Comparison of ENCODE assay signal across 8 cellular contexts in genomic region chr10:80924063-80924952, GRCh38.
DNase-seq lines count a peak whose midpoint lies in the region; ATAC-seq, FAIRE-seq and TF ChIP-seq lines count a peak whose summit lies in the region.

No MANE protein-coding gene starts in this region.

- dilution Hi-C loops in keratinocyte (cut with MboI; ENCODE audit: extremely low pct_ligation_motif_present, low sequenced_read_pairs), result no loop called here

- H3K27ac ChIP-seq in SK-N-SH (ENCODE audit: low read depth in 2 of 2, low read length in 1 of 2) (no peak overlapping the region), GM12878 (ENCODE audit: control insufficient read depth, insufficient read depth) (no peak overlapping the region), keratinocyte (ENCODE audit: control insufficient read depth, insufficient read depth, low read length) (no peak overlapping the region)

- ATAC-seq in SK-N-SH treated with all-trans-retinoic acid at 6 μM for 48 hours (no peak), GM21723 (IDR thresholded peaks at IDR 0.05; ENCODE audit: unreplicated experiment) (peak; percentile 62), GM12878 (peak; percentile 81)

- H3K4me3 ChIP-seq in SK-N-SH (ENCODE audit: low read depth in 2 of 2, low read length in 1 of 2) (peak overlapping the region in 1 of 2 experiments; percentile 24; a peak in 1 of 4 replicates), GM12878 (no peak overlapping the region), keratinocyte (ENCODE audit: control insufficient read depth in 2 of 3, extremely low read depth in 1 of 3, insufficient read depth in 2 of 3, low read depth in 1 of 3, low read length in 3 of 3) (no peak overlapping the region)

- H3K9me2 ChIP-seq in SK-N-SH, result no peaks in the 10 kb centered on the region

- POLR2A ChIA-PET in SK-N-SH (lab: Yijun Ruan, JAX) (no interaction called here), GM12878 (lab: Charles Lee) (interaction anchor here (0.6 kb wide), 1 partner anchor 453 kb away, joined by 3 read pairs; no protein-coding TSS in a partner anchor)

- no peaks in the 10 kb centered on the region for H3K4me1 ChIP-seq in SK-N-SH (ENCODE audit: control insufficient read depth in 1 of 2, insufficient read depth in 2 of 2, low read depth in 1 of 2, low read length in 1 of 2)
- H3K4me1 ChIP-seq in GM12878 (ENCODE audit: control insufficient read depth, insufficient read depth, low read length), result no peaks in the 10 kb centered on the region
- no peaks in the 10 kb centered on the region for H3K4me1 ChIP-seq in keratinocyte (ENCODE audit: control insufficient read depth, extremely low read depth, insufficient read depth, low read length)

- BruUV-seq in GM12878 (replicated peaks; lab: Mats Ljungman, UMichigan), result no TSS peak

- RAD21 ChIA-PET in GM12878 (lab: Charles Lee; ENCODE audit: unreplicated experiment), result interaction anchor here (0.6 to 3.8 kb wide), 15 partner anchors 11 to 480 kb away, joined by 3 to 30 read pairs (median 7); no protein-coding TSS in a partner anchor

- no peak overlapping the region for H3K4me2 ChIP-seq in SK-N-SH
- no peak overlapping the region for H3K4me2 ChIP-seq in GM12878 (ENCODE audit: control insufficient read depth, insufficient read depth)
- H3K4me2 ChIP-seq in keratinocyte (ENCODE audit: control insufficient read depth, extremely low read depth, insufficient read depth, low read depth, low read length), result no peak overlapping the region

- in situ Hi-C loops in GM12878 (cut with MboI), result loop anchor here (10.0 kb wide), 1 partner anchor 480 kb away; no protein-coding TSS in a partner anchor

- H2AFZ ChIP-seq in SK-N-SH (ENCODE audit: low read depth), result no peak overlapping the region
- no peak overlapping the region for H2AFZ ChIP-seq in GM12878 (ENCODE audit: control insufficient read depth, low read depth, low read length)
- H2AFZ ChIP-seq in keratinocyte (ENCODE audit: control insufficient read depth, low read length), result no peak overlapping the region

- intact Hi-C loops in GM12878 (cut with micrococcal nuclease; ENCODE audit: unreplicated experiment), result loop anchor here (1.0 to 5.0 kb wide), 7 partner anchors 69 to 542 kb away; no protein-coding TSS in a partner anchor

- FAIRE-seq in GM12878 (lab: Jason Lieb, UNC) (peak; percentile 91), keratinocyte (lab: Jason Lieb, UNC) (no peak)

- no peaks in the 10 kb centered on the region for H3K9me1 ChIP-seq in keratinocyte (ENCODE audit: control insufficient read depth, extremely low read depth, insufficient read depth, low read length)

- H3K9me3 ChIP-seq in SK-N-SH (no peaks in the 10 kb centered on the region), GM12878 (replicated peaks; ENCODE audit: control insufficient read depth, insufficient read depth, low read length) (no peaks in the 10 kb centered on the region), keratinocyte (ENCODE audit: control insufficient read depth, low read depth, low read length) (no peaks in the 10 kb centered on the region)

- no peak for TF ChIP-seq POLR2A in GM12878 (IDR thresholded peaks at IDR 0.05; ENCODE audit: low read depth, low read length)

- H3F3A ChIP-seq in SK-N-SH (replicated peaks; ENCODE audit: insufficient read depth), result no peaks in the 10 kb centered on the region

- SMC1A ChIA-PET in GM12878 (lab: Charles Lee; ENCODE audit: uncharacterized antibody, unreplicated experiment), result interaction anchor here (0.7 to 6.6 kb wide), 28 partner anchors 10 to 480 kb away, joined by 3 to 50 read pairs (median 4); no protein-coding TSS in a partner anchor

- H3K79me2 ChIP-seq in SK-N-SH (ENCODE audit: insufficient read depth), result no peaks in the 10 kb centered on the region
- no peaks in the 10 kb centered on the region for H3K79me2 ChIP-seq in GM12878 (ENCODE audit: control insufficient read depth, insufficient read depth, low read length)
- H3K79me2 ChIP-seq in keratinocyte (ENCODE audit: control insufficient read depth, insufficient read depth, low read length), result no peaks in the 10 kb centered on the region

- CTCF ChIA-PET in SK-N-SH (lab: Yijun Ruan, JAX) (interaction anchor here (0.7 to 10.6 kb wide), 52 partner anchors 9 to 542 kb away, joined by 3 to 185 read pairs (median 5); no protein-coding TSS in a partner anchor), GM12878 (lab: Yijun Ruan, JAX) (interaction anchor here (0.6 to 6.7 kb wide), 53 partner anchors 8 to 1284 kb away, joined by 3 to 97 read pairs (median 4); no protein-coding TSS in a partner anchor)

- H3K36me3 ChIP-seq in SK-N-SH (replicated peaks in 1 of 2; ENCODE audit: control insufficient read depth in 1 of 2, insufficient read depth in 2 of 2, low read length in 1 of 2) (no peaks in the 10 kb centered on the region), GM12878 (ENCODE audit: control insufficient read depth in 2 of 2, insufficient read depth in 2 of 2, low read length in 1 of 2) (no peaks in the 10 kb centered on the region), keratinocyte (ENCODE audit: control insufficient read depth in 2 of 2, extremely low read depth in 1 of 2, insufficient read depth in 2 of 2, low read length in 2 of 2) (no peaks in the 10 kb centered on the region)

- TF ChIP-seq RAD21 in SK-N-SH (IDR thresholded peaks at IDR 0.05; ENCODE audit: low read length), result peak; percentile 65
- TF ChIP-seq RAD21 in GM12878 (IDR thresholded peaks at IDR 0.05; ENCODE audit: insufficient read depth, low read depth, low read length), result peak; percentile 57

- TF ChIP-seq CTCF in SK-N-SH (IDR thresholded peaks at IDR 0.05), result peak; percentile 67
- peak; percentile 55 to 69 (median 60) for TF ChIP-seq CTCF in GM12878 (IDR thresholded peaks at IDR 0.05 in 2 of 3, conservative IDR thresholded peaks at IDR 0.05 in 1 of 3; ENCODE audit: control insufficient read depth in 2 of 3, extremely low read depth in 1 of 3, insufficient read depth in 1 of 3, low read depth in 3 of 3, low read length in 3 of 3)
- TF ChIP-seq CTCF in keratinocyte (optimal IDR thresholded peaks at IDR 0.05 in 1 of 3, IDR thresholded peaks at IDR 0.05 in 1 of 3, conservative IDR thresholded peaks at IDR 0.05 in 1 of 3; ENCODE audit: extremely low read depth in 1 of 3, insufficient read depth in 2 of 3, low read length in 3 of 3), result peak; percentile 57 to 74 (median 70)

- DNase-seq in SK-N-SH, result peak; percentile 15
- peak; percentile 22 for DNase-seq in NCI-H1105 (lab: John Stamatoyannopoulos, UW)
- DNase-seq in GM12878 (ENCODE audit: low read depth, low spot score), result no peak
- no peak for DNase-seq in keratinocyte (ENCODE audit: low read depth, low spot score)
- DNase-seq in superior temporal gyrus (ENCODE audit: extremely low spot score), result peak; percentile 81
- DNase-seq in ureter (ENCODE audit: low spot score), result no peak

- no peak for TF ChIP-seq EP300 in SK-N-SH (IDR thresholded peaks at IDR 0.05; ENCODE audit: borderline replicate concordance in 1 of 2, low read depth in 1 of 2, low read length in 1 of 2)
- no peak for TF ChIP-seq EP300 in GM12878 (IDR thresholded peaks at IDR 0.05; ENCODE audit: borderline replicate concordance in 1 of 2, control insufficient read depth in 1 of 2, low read depth in 2 of 2, low read length in 2 of 2)

- 14% methylated on average over 7 of the region's 7 CpGs for WGBS in SK-N-SH (ENCODE audit: low lambda C conversion rate)
- WGBS in GM12878 (ENCODE audit: insufficient coverage, insufficient replicate concordance, low lambda C conversion rate, missing lambda C conversion rate), result 17% methylated on average over 7 of the region's 7 CpGs

- H3K27me3 ChIP-seq in SK-N-SH (ENCODE audit: insufficient read depth), result no peaks in the 10 kb centered on the region
- H3K27me3 ChIP-seq in GM12878 (replicated peaks in 1 of 2; ENCODE audit: control insufficient read depth in 2 of 2, insufficient read depth in 2 of 2, low read length in 1 of 2), result no peaks in the 10 kb centered on the region
- no peaks in the 10 kb centered on the region for H3K27me3 ChIP-seq in keratinocyte (ENCODE audit: control insufficient read depth, extremely low read depth, insufficient read depth, low read length)

- H4K20me1 ChIP-seq in SK-N-SH (ENCODE audit: insufficient read depth), result no peaks in the 10 kb centered on the region
- H4K20me1 ChIP-seq in GM12878 (ENCODE audit: control insufficient read depth, insufficient read depth), result no peaks in the 10 kb centered on the region
- no peaks in the 10 kb centered on the region for H4K20me1 ChIP-seq in keratinocyte (ENCODE audit: control insufficient read depth, extremely low read depth, insufficient read depth, low read length)

- H3K9ac ChIP-seq in SK-N-SH (no peak overlapping the region), GM12878 (ENCODE audit: control insufficient read depth, insufficient read depth, low read length) (no peak overlapping the region), keratinocyte (ENCODE audit: control insufficient read depth, extremely low read depth, insufficient read depth, low read length) (no peak overlapping the region)

TF ChIP-seq in SK-N-SH, 30 proteins besides CTCF, POLR2A, EP300 and RAD21:
- TF ChIP-seq NFIC (IDR thresholded peaks at IDR 0.05; ENCODE audit: borderline replicate concordance), result no peak
- peak; percentile 59 for TF ChIP-seq SMC3 (IDR thresholded peaks at IDR 0.05; ENCODE audit: low read depth, low read length)

TF ChIP-seq in SK-N-SH treated with all-trans-retinoic acid at 6 μM for 48 hours, 23 proteins besides CTCF, POLR2A, EP300 and RAD21 (continues in another document):
- TF ChIP-seq OSR1 (CRISPR knock-in tag; IDR thresholded peaks at IDR 0.05), result no peak
- no peak for TF ChIP-seq ZC3H10 (CRISPR knock-in tag; IDR thresholded peaks at IDR 0.05)
- no peak for TF ChIP-seq SNAI2 (CRISPR knock-in tag; IDR thresholded peaks at IDR 0.05)
- no peak for TF ChIP-seq ISL1 (CRISPR knock-in tag; IDR thresholded peaks at IDR 0.05)

TF ChIP-seq in GM12878, 131 proteins besides CTCF, POLR2A, EP300 and RAD21 (continues in another document):
- peak in 1 of 2 experiments; percentile 16; a peak in 1 of 4 replicates for TF ChIP-seq SRF (IDR thresholded peaks at IDR 0.05; ENCODE audit: low read depth in 2 of 2, low read length in 2 of 2)
- 0 out of 2 replicates have a peak, but pooled peaks have one; percentile 2 for TF ChIP-seq SPI1 (IDR thresholded peaks at IDR 0.05; ENCODE audit: borderline replicate concordance, insufficient read depth, low read depth, low read length)
- no peak for TF ChIP-seq KLF5 (IDR thresholded peaks at IDR 0.05; ENCODE audit: partially characterized antibody)
- TF ChIP-seq HDAC6 (IDR thresholded peaks at IDR 0.05; ENCODE audit: unreplicated experiment), result no peak
- TF ChIP-seq E2F4 (IDR thresholded peaks at IDR 0.05; ENCODE audit: low read depth, low read length), result no peak
- TF ChIP-seq SMC3 (IDR thresholded peaks at IDR 0.05; ENCODE audit: borderline replicate concordance, low read length), result peak; percentile 70

Comparison
In these comparisons a context has a peak if more than half of its experiments do, and no peak if none do; other contexts are left out.
1. DNase-seq: peak in SK-N-SH (single experiment), NCI-H1105 (single experiment) and superior temporal gyrus (single experiment); none in GM12878 (single experiment), keratinocyte (single experiment) and ureter (single experiment).
2. Of the 26 proteins assayed by ChIP-seq in both GM12878 and SK-N-SH: peak only in GM12878: MXI1; only in SK-N-SH: none; in both: CTCF, RAD21 and SMC3; in neither: 22.
3. Peak in every context shown above with its lines, with median percentiles within 50 percentile points of each other: CTCF ChIP-seq.